30 cellular contexts compared by ENCODE assay signal in genomic region chr5:74801941-74802340, GRCh38. TPM values are rescaled to one million over a fixed set of nuclear protein-coding genes. Genes with fewer than 3 reads are reported as not detected.
A peak's percentile ranks its signal among the peaks of the same experiment; 100 is the strongest.
DNase-seq lines count a peak whose midpoint lies in the region; ATAC-seq, FAIRE-seq and TF ChIP-seq lines count a peak whose summit lies in the region.
"Had no signal": no experiment of that assay in that cellular context is flagged by ENCODE, and none has a peak within 500 bp of the region (broad histone marks: within the 10 kb centered on the region; RNA-seq: fewer than 3 reads in every experiment).

No MANE protein-coding gene starts in this region.

- POLR2A ChIA-PET in activated CD8-positive, alpha-beta T cell treated with anti-CD3 and anti-CD28 coated beads for 36 hours (lab: Charles Lee), result no interaction called here
- POLR2A ChIA-PET in activated CD8-positive, alpha-beta T cell treated with anti-CD3 and anti-CD28 coated beads, Interleukin-2, amount 10 ng/mL, durations not matched to agents 7 days and 5 days (lab: Charles Lee), result no interaction called here

- no peaks in the 10 kb centered on the region for H3K27me3 ChIP-seq in bronchial epithelial cell (ENCODE audit: control insufficient read depth, insufficient read depth, low read length)
- H3K27me3 ChIP-seq: Peyer's patch, SJSA1, uterus had no signal

- CTCF ChIA-PET in activated CD8-positive, alpha-beta T cell treated with anti-CD3 and anti-CD28 coated beads for 36 hours (lab: Charles Lee), result no interaction called here
- CTCF ChIA-PET in activated CD8-positive, alpha-beta T cell treated with anti-CD3 and anti-CD28 coated beads, Interleukin-2, amount 10 ng/mL, durations not matched to agents 7 days and 5 days (lab: Charles Lee), result no interaction called here

- intact Hi-C loops in activated CD8-positive, alpha-beta T cell treated with anti-CD3 and anti-CD28 coated beads for 36 hours (cut with micrococcal nuclease), result no loop called here

- peaks cover 2% of the 10 kb centered on the region for H3K36me3 ChIP-seq in bronchial epithelial cell (ENCODE audit: control insufficient read depth, insufficient read depth, low read length)
- H3K36me3 ChIP-seq: Peyer's patch, uterus had no signal

- H3K4me3 ChIP-seq in bronchial epithelial cell (ENCODE audit: low read depth, low read length), result no peak overlapping the region
- H3K4me3 ChIP-seq: Peyer's patch, SJSA1, uterus had no signal

- no peak for FAIRE-seq in bronchial epithelial cell (lab: Jason Lieb, UNC)
- FAIRE-seq: endometrium had no signal

- ATAC-seq in activated CD8-positive, alpha-beta T cell treated with anti-CD3 and anti-CD28 coated beads for 36 hours, result no peak
- no peak for ATAC-seq in activated CD8-positive, alpha-beta T cell treated with anti-CD3 and anti-CD28 coated beads, Interleukin-2, amount 10 ng/mL, durations not matched to agents 7 days and 5 days
- ATAC-seq in HG03039 (IDR thresholded peaks at IDR 0.05; ENCODE audit: unreplicated experiment), result no peak
- ATAC-seq: activated naive CD4-positive, alpha-beta T cell treated with anti-CD3 and anti-CD28 coated beads, Interleukin-2, amount 50 U/mL, for 72 hours; natural killer cell had no signal

- no peaks in the 10 kb centered on the region for H3K4me1 Mint-ChIP-seq in activated CD8-positive, alpha-beta T cell treated with anti-CD3 and anti-CD28 coated beads for 36 hours (ENCODE audit: low read depth)
- no peaks in the 10 kb centered on the region for H3K4me1 Mint-ChIP-seq in activated CD8-positive, alpha-beta T cell treated with anti-CD3 and anti-CD28 coated beads, Interleukin-2, amount 10 ng/mL, durations not matched to agents 7 days and 5 days (ENCODE audit: low read depth)
- H3K4me1 Mint-ChIP-seq: B cell, IgD-negative memory B cell had no signal

- H3K27ac Mint-ChIP-seq in activated CD8-positive, alpha-beta T cell treated with anti-CD3 and anti-CD28 coated beads for 36 hours, result peak overlapping the region; percentile 5
- no peak overlapping the region for H3K27ac Mint-ChIP-seq in activated CD8-positive, alpha-beta T cell treated with anti-CD3 and anti-CD28 coated beads, Interleukin-2, amount 10 ng/mL, durations not matched to agents 7 days and 5 days
- H3K27ac Mint-ChIP-seq: activated CD4-positive, alpha-beta memory T cell treated with anti-CD3 and anti-CD28 coated beads for 36 hours; activated naive CD4-positive, alpha-beta T cell treated with anti-CD3 and anti-CD28 coated beads, Interleukin-2, amount 50 U/mL, for 72 hours; B cell; IgD-negative memory B cell; stimulated activated naive CD8-positive, alpha-beta T cell treated with anti-CD3 and anti-CD28 coated beads, Interleukin-15, Interleukin-2, amounts not matched to agents 100 ng/mL and 50 ng/mL, for 24 hours had no signal

- no peak for DNase-seq in activated CD8-positive, alpha-beta T cell treated with anti-CD3 and anti-CD28 coated beads for 36 hours
- no peak for DNase-seq in activated CD8-positive, alpha-beta T cell treated with anti-CD3 and anti-CD28 coated beads, Interleukin-2, amount 10 ng/mL, durations not matched to agents 7 days and 5 days
- DNase-seq in LHCN-M2 (ENCODE audit: low read depth) (peak; percentile 33), bronchial epithelial cell (ENCODE audit: low read depth) (peak; percentile 64), renal cortical epithelial cell (ENCODE audit: low read depth) (peak; percentile 24), AG20443 (ENCODE audit: low spot score) (no peak), glomerular visceral epithelial cell (ENCODE audit: extremely low spot score) (no peak)
- DNase-seq: activated CD4-positive, alpha-beta memory T cell treated with anti-CD3 and anti-CD28 coated beads for 36 hours; activated CD4-positive, CD25-positive, alpha-beta regulatory T cell treated with anti-CD3 and anti-CD28 coated beads, Interleukin-2, amount 50 U/mL, for 72 hours; aorta; central memory CD4-positive, alpha-beta T cell; dermis blood vessel endothelial cell; GF-D8; islet precursor cell; midbrain; natural killer cell; NCI-H1105 treated with DMSO at 0.1 percent for 48 hours; NCI-H1930; NCI-H2227 treated with DMSO at 0.1 percent for 48 hours; NCI-H526 treated with DMSO at 0.1 percent for 48 hours; Peyer's patch; T-helper 1 cell; uterus had no signal

- H3K9me3 Mint-ChIP-seq in activated CD8-positive, alpha-beta T cell treated with anti-CD3 and anti-CD28 coated beads for 36 hours, result no peaks in the 10 kb centered on the region
- no peaks in the 10 kb centered on the region for H3K9me3 Mint-ChIP-seq in activated CD8-positive, alpha-beta T cell treated with anti-CD3 and anti-CD28 coated beads, Interleukin-2, amount 10 ng/mL, durations not matched to agents 7 days and 5 days (ENCODE audit: insufficient read depth)
- H3K9me3 Mint-ChIP-seq: activated CD4-positive, alpha-beta memory T cell treated with anti-CD3 and anti-CD28 coated beads for 36 hours; activated naive CD4-positive, alpha-beta T cell treated with anti-CD3 and anti-CD28 coated beads, Interleukin-2, amount 50 U/mL, for 72 hours; IgD-negative memory B cell; natural killer cell; stimulated activated naive CD8-positive, alpha-beta T cell treated with anti-CD3 and anti-CD28 coated beads, Interleukin-15, Interleukin-2, amounts not matched to agents 100 ng/mL and 50 ng/mL, for 24 hours had no signal

- no peaks in the 10 kb centered on the region for H3K27me3 Mint-ChIP-seq in activated CD8-positive, alpha-beta T cell treated with anti-CD3 and anti-CD28 coated beads for 36 hours
- H3K27me3 Mint-ChIP-seq in activated CD8-positive, alpha-beta T cell treated with anti-CD3 and anti-CD28 coated beads, Interleukin-2, amount 10 ng/mL, durations not matched to agents 7 days and 5 days (ENCODE audit: low read depth), result no peaks in the 10 kb centered on the region
- H3K27me3 Mint-ChIP-seq: activated CD4-positive, alpha-beta memory T cell treated with anti-CD3 and anti-CD28 coated beads for 36 hours; IgD-negative memory B cell; stimulated activated naive CD8-positive, alpha-beta T cell treated with anti-CD3 and anti-CD28 coated beads, Interleukin-15, Interleukin-2, amounts not matched to agents 100 ng/mL and 50 ng/mL, for 24 hours had no signal

- H3K4me3 Mint-ChIP-seq in activated CD8-positive, alpha-beta T cell treated with anti-CD3 and anti-CD28 coated beads for 36 hours, result no peak overlapping the region
- H3K4me3 Mint-ChIP-seq in activated CD8-positive, alpha-beta T cell treated with anti-CD3 and anti-CD28 coated beads, Interleukin-2, amount 10 ng/mL, durations not matched to agents 7 days and 5 days, result no peak overlapping the region
- H3K4me3 Mint-ChIP-seq: activated CD4-positive, alpha-beta memory T cell treated with anti-CD3 and anti-CD28 coated beads for 36 hours; B cell; IgD-negative memory B cell; natural killer cell; stimulated activated naive CD8-positive, alpha-beta T cell treated with anti-CD3 and anti-CD28 coated beads, Interleukin-15, Interleukin-2, amounts not matched to agents 100 ng/mL and 50 ng/mL, for 24 hours had no signal

- TF ChIP-seq CTCF in activated CD8-positive, alpha-beta T cell treated with anti-CD3 and anti-CD28 coated beads for 36 hours (IDR thresholded peaks at IDR 0.05), result no peak
- TF ChIP-seq CTCF in bronchial epithelial cell (IDR thresholded peaks at IDR 0.05; ENCODE audit: insufficient read depth, low read length, severe bottlenecking), result no peak

- peaks cover 9% of the 10 kb centered on the region for H3K36me3 Mint-ChIP-seq in activated CD8-positive, alpha-beta T cell treated with anti-CD3 and anti-CD28 coated beads for 36 hours (ENCODE audit: low read depth)
- H3K36me3 Mint-ChIP-seq in activated CD8-positive, alpha-beta T cell treated with anti-CD3 and anti-CD28 coated beads, Interleukin-2, amount 10 ng/mL, durations not matched to agents 7 days and 5 days (ENCODE audit: low read depth), result peaks cover 2% of the 10 kb centered on the region
- H3K36me3 Mint-ChIP-seq: IgD-negative memory B cell, natural killer cell had no signal

RNA-seq across cellular contexts. Expression of gene NSA2, which starts 34.9 kb away (rescaled TPM):
- total RNA-seq in activated CD8-positive, alpha-beta T cell treated with anti-CD3 and anti-CD28 coated beads for 36 hours, result 100 to 1,000 TPM; 129 to 142 TPM
- 100 to 1,000 TPM; 107 to 116 TPM for total RNA-seq in activated CD8-positive, alpha-beta T cell treated with anti-CD3 and anti-CD28 coated beads, Interleukin-2, amount 10 ng/mL, durations not matched to agents 7 days and 5 days
- total RNA-seq in LHCN-M2 (2014; rRNA removed) (118 and 139 TPM in 2 replicates), bronchial epithelial cell (77.9 and 99.9 TPM in 2 replicates), renal cortical epithelial cell (129 and 160 TPM in 2 replicates)
- 83.3 TPM for polyA plus RNA-seq in LHCN-M2 (2012)

RNA-seq across cellular contexts. Expression of gene GFM2, which starts 35.0 kb away (rescaled TPM):
- 10 to 100 TPM; 30.1 to 30.5 TPM for total RNA-seq in activated CD8-positive, alpha-beta T cell treated with anti-CD3 and anti-CD28 coated beads for 36 hours
- 10 to 100 TPM; 24.2 to 29.2 TPM for total RNA-seq in activated CD8-positive, alpha-beta T cell treated with anti-CD3 and anti-CD28 coated beads, Interleukin-2, amount 10 ng/mL, durations not matched to agents 7 days and 5 days
- total RNA-seq in LHCN-M2 (2014; rRNA removed) (56.7 and 58.7 TPM in 2 replicates), bronchial epithelial cell (40.0 and 41.0 TPM in 2 replicates), renal cortical epithelial cell (53.7 and 55.4 TPM in 2 replicates)
- polyA plus RNA-seq in LHCN-M2 (2012), result 19.2 TPM

Comparison
In these comparisons a context has a peak if more than half of its experiments do, and no peak if none do; other contexts are left out.
1. DNase-seq: peak in LHCN-M2 (single experiment), bronchial epithelial cell (single experiment) and renal cortical epithelial cell (single experiment); none in activated CD8-positive, alpha-beta T cell treated with anti-CD3 and anti-CD28 coated beads for 36 hours (single experiment), activated CD8-positive, alpha-beta T cell treated with anti-CD3 and anti-CD28 coated beads, Interleukin-2, amount 10 ng/mL, durations not matched to agents 7 days and 5 days (single experiment), AG20443 (single experiment) and glomerular visceral epithelial cell (single experiment).